Comparison of ENCODE assay signal across 1 cellular context in genomic region chr17:75515229-75515522, GRCh38.
TF ChIP-seq lines count a peak whose summit lies in the region.

No MANE protein-coding gene starts in this region.

TF ChIP-seq in A549, 52 proteins besides CTCF, POLR2A, EP300 and RAD21 (continued from another document):
- TF ChIP-seq PBX3 (IDR thresholded peaks at IDR 0.05) (no peak), CEBPB (IDR thresholded peaks at IDR 0.05) (no peak), SMC3 (IDR thresholded peaks at IDR 0.05) (no peak), SREBF2 (IDR thresholded peaks at IDR 0.05) (no peak), POLR2AphosphoS2 (conservative IDR thresholded peaks at IDR 0.05; ENCODE audit: low read length) (no peak), HMGXB4 (CRISPR knock-in tag; IDR thresholded peaks at IDR 0.05; ENCODE audit: borderline replicate concordance) (no peak), NPAS2 (CRISPR knock-in tag; IDR thresholded peaks at IDR 0.05; ENCODE audit: borderline replicate concordance) (no peak), ESRRA (IDR thresholded peaks at IDR 0.05; ENCODE audit: borderline replicate concordance, low read length) (no peak), JUNB (IDR thresholded peaks at IDR 0.05) (no peak)
